21 cellular contexts compared by ENCODE assay signal in the genomic region with DNA sequence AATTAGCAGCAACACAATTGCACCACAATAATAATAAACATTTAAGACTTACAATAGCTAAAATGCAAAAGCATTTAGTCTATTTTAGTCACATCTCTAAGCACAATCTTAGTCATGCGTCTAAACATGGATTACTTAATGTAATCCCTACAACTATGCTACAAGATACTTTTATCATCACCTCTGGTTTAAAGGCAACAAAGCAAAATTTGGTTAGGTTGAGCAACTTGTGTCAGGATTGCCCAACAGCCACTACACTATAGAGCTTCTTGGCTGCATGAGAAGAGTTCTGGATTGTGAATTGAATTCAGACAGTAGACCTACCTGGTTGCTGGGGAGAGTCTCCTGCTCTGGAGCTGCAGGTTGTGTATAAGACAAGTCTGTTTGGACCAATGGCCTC.
"Had no signal": no experiment of that assay in that cellular context is flagged by ENCODE, and none has a peak within 500 bp of the region (broad histone marks: within the 10 kb centered on the region; RNA-seq: fewer than 3 reads in every experiment).

No MANE protein-coding gene starts in this region.

- H3K4me3 ChIP-seq: esophagus muscularis mucosa, gastrocnemius medialis, heart right ventricle, left lung, prostate gland, right lobe of liver, spleen, transverse colon had no signal

- H3K4me1 Mint-ChIP-seq: central memory CD8-positive, alpha-beta T cell; nephron; stimulated activated memory B cell treated with anti-CD40 and anti-IgM and Interleukin-4, amounts not matched to agents 10 μg/mL and 1 μg/mL and 100 μg/mL, for 72 hours; T-cell had no signal

- H3K27me3 Mint-ChIP-seq: central memory CD8-positive, alpha-beta T cell; dendritic cell treated with granulocyte-macrophage colony-stimulating factor and Interleukin-4, amounts not matched to agents 40 ng/mL and 50 ng/mL, for 4 days; stimulated activated memory B cell treated with anti-CD40 and anti-IgM and Interleukin-4, amounts not matched to agents 10 μg/mL and 1 μg/mL and 100 μg/mL, for 72 hours; T-cell had no signal

- H3K27ac Mint-ChIP-seq: activated CD8-positive, alpha-beta T cell treated with anti-CD3 and anti-CD28 coated beads, Interleukin-2, amount 10 ng/mL, durations not matched to agents 7 days and 5 days; activated T-helper 1 cell treated with anti-CD3 and anti-CD28 coated beads, Interleukin-12 subunit alpha, Interleukin-12 subunit beta, Interleukin-2, Interleukin-4 antibody, amounts not matched to agents 30 ng/mL and 10 ng/mL and 1 ng/mL, durations not matched to agents 14 hours and 24 hours and 36 hours; dendritic cell treated with granulocyte-macrophage colony-stimulating factor and Interleukin-4, amounts not matched to agents 40 ng/mL and 50 ng/mL, for 4 days; nephron; stimulated activated memory B cell treated with anti-CD40 and anti-IgM and Interleukin-4, amounts not matched to agents 10 μg/mL and 1 μg/mL and 100 μg/mL, for 72 hours; T-cell had no signal

- H3K4me3 Mint-ChIP-seq: activated CD8-positive, alpha-beta T cell treated with anti-CD3 and anti-CD28 coated beads, Interleukin-2, amount 10 ng/mL, durations not matched to agents 7 days and 5 days; activated T-helper 1 cell treated with anti-CD3 and anti-CD28 coated beads, Interleukin-12 subunit alpha, Interleukin-12 subunit beta, Interleukin-2, Interleukin-4 antibody, amounts not matched to agents 30 ng/mL and 10 ng/mL and 1 ng/mL, durations not matched to agents 14 hours and 24 hours and 36 hours; central memory CD8-positive, alpha-beta T cell; dendritic cell treated with granulocyte-macrophage colony-stimulating factor and Interleukin-4, amounts not matched to agents 40 ng/mL and 50 ng/mL, for 4 days; nephron; stimulated activated memory B cell treated with anti-CD40 and anti-IgM and Interleukin-4, amounts not matched to agents 10 μg/mL and 1 μg/mL and 100 μg/mL, for 72 hours; T-cell had no signal

- ATAC-seq: activated CD8-positive, alpha-beta T cell treated with anti-CD3 and anti-CD28 coated beads, Interleukin-2, amount 10 ng/mL, durations not matched to agents 7 days and 5 days; gastrocnemius medialis; heart right ventricle; left lung; stimulated activated memory B cell treated with anti-CD40 and anti-IgM and Interleukin-4, amounts not matched to agents 10 μg/mL and 1 μg/mL and 100 μg/mL, for 72 hours; T-cell had no signal

- H3K9me3 Mint-ChIP-seq: central memory CD8-positive, alpha-beta T cell; dendritic cell treated with granulocyte-macrophage colony-stimulating factor and Interleukin-4, amounts not matched to agents 40 ng/mL and 50 ng/mL, for 4 days; stimulated activated memory B cell treated with anti-CD40 and anti-IgM and Interleukin-4, amounts not matched to agents 10 μg/mL and 1 μg/mL and 100 μg/mL, for 72 hours had no signal

- DNase-seq: activated CD4-positive, alpha-beta T cell treated with anti-CD3 and anti-CD28 coated beads for 48 hours; activated CD8-positive, alpha-beta memory T cell treated with anti-CD3 and anti-CD28 coated beads, Interleukin-2, amount 50 U/mL, for 48 hours; activated CD8-positive, alpha-beta T cell treated with anti-CD3 and anti-CD28 coated beads, Interleukin-2, amount 10 ng/mL, durations not matched to agents 7 days and 5 days; activated naive CD4-positive, alpha-beta T cell; gastrocnemius medialis; heart right ventricle; left lung; occipital lobe; right lobe of liver; spleen; stimulated activated CD4-positive, alpha-beta T cell treated with anti-CD3 and anti-CD28 coated beads, Interleukin-1b, Interleukin-23, amount 100 ng/mL, for 48 hours; T-cell; transverse colon; WERI-Rb-1 had no signal
